In genomic region chr16:76195648-76196047, GRCh38 we compare ENCODE assay signal across 24 cellular contexts.
A peak's percentile ranks its signal among the peaks of the same experiment; 100 is the strongest.
DNase-seq lines count a peak whose midpoint lies in the region; ATAC-seq and TF ChIP-seq lines count a peak whose summit lies in the region.
"Had no signal": no experiment of that assay in that cellular context is flagged by ENCODE, and none has a peak within 500 bp of the region (broad histone marks: within the 10 kb centered on the region; RNA-seq: fewer than 3 reads in every experiment).

No MANE protein-coding gene starts in this region.

- 12 to 51% methylated on average over 2 of the region's 2 CpGs for WGBS in heart right ventricle, 2 donors
- 51% methylated on average over 2 of the region's 2 CpGs for WGBS in right lobe of liver (ENCODE audit: insufficient coverage, low coverage, low lambda C conversion rate, missing lambda C conversion rate)

- H3K36me3 ChIP-seq in cardiac muscle cell = no peaks in the 10 kb centered on the region
- H3K36me3 ChIP-seq in heart right ventricle = no peaks in the 10 kb centered on the region
- no peaks in the 10 kb centered on the region for H3K36me3 ChIP-seq in right lobe of liver
- H3K36me3 ChIP-seq: BE2C; BLaER1 treated with 17β-estradiol and CSF1 and Interleukin-3, amounts not matched to agents 10 nM and 100 nM; HAP-1 had no signal

- H3K4me3 ChIP-seq in cardiac muscle cell (no peak overlapping the region), heart right ventricle (no peak overlapping the region), right lobe of liver (no peak overlapping the region)
- H3K4me3 ChIP-seq: A549; BLaER1 treated with 17β-estradiol and CSF1 and Interleukin-3, amounts not matched to agents 10 nM and 100 nM; GM12878; HAP-1 had no signal

- H3K4me1 ChIP-seq in cardiac muscle cell (ENCODE audit: low read depth) (peaks cover 33% of the 10 kb centered on the region), heart right ventricle (no peaks in the 10 kb centered on the region), right lobe of liver (no peaks in the 10 kb centered on the region)
- H3K4me1 ChIP-seq: A549, BE2C, HAP-1 had no signal

- DNase-seq in cardiac muscle cell (ENCODE audit: low read depth in 1 of 2, low spot score in 1 of 2) (peak in 1 of 2 donors; percentile 28), heart right ventricle (no peak), NCI-H146 treated with DMSO at 0.1 percent for 48 hours (lab: John Stamatoyannopoulos, UW; ENCODE audit: unreplicated experiment) (peak; percentile 30), right lobe of liver (no peak), left colon (no peak)
- DNase-seq: 8988T; ACHN; AML-193; BE2C; CD4-positive, alpha-beta T cell; CD8-positive, alpha-beta memory T cell; DMS 273 treated with DMSO at 0.1 percent for 48 hours; DMS79; EL; GDM1; GOT3; HFFc6 had no signal

- intact Hi-C loops in heart right ventricle (cut with DNase I) = no loop called here
- intact Hi-C loops in right lobe of liver (cut with DNase I) = no loop called here
- intact Hi-C loops in left colon (cut with DNase I, micrococcal nuclease) = no loop called here

- H3K9me3 ChIP-seq in cardiac muscle cell (ENCODE audit: low read depth) (no peaks in the 10 kb centered on the region), heart right ventricle (no peaks in the 10 kb centered on the region), right lobe of liver (no peaks in the 10 kb centered on the region)
- H3K9me3 ChIP-seq: A549; BE2C; BLaER1 treated with 17β-estradiol and CSF1 and Interleukin-3, amounts not matched to agents 10 nM and 100 nM; HAP-1 had no signal

- no peak for TF ChIP-seq CTCF in cardiac muscle cell (IDR thresholded peaks at IDR 0.05; ENCODE audit: low read depth, low read length)
- TF ChIP-seq CTCF in heart right ventricle (IDR thresholded peaks at IDR 0.05) = no peak
- TF ChIP-seq CTCF in right lobe of liver (IDR thresholded peaks at IDR 0.05) = no peak

- H3K27me3 ChIP-seq in cardiac muscle cell (no peaks in the 10 kb centered on the region), heart right ventricle (peaks cover 0 to 6% (median 0%) of the 10 kb centered on the region in 7 donors), right lobe of liver (no peaks in the 10 kb centered on the region)
- H3K27me3 ChIP-seq: BE2C; BLaER1 treated with 17β-estradiol and CSF1 and Interleukin-3, amounts not matched to agents 10 nM and 100 nM had no signal

- ATAC-seq in heart right ventricle = no peak
- ATAC-seq in SK-N-SH treated with all-trans-retinoic acid at 6 μM for 48 hours = no peak
- peak; percentile 38 to 83 (median 60) for ATAC-seq in right lobe of liver
- no peak for ATAC-seq in GM18867 (IDR thresholded peaks at IDR 0.05; ENCODE audit: unreplicated experiment)
- no peak for ATAC-seq in GM19467 (IDR thresholded peaks at IDR 0.05; ENCODE audit: unreplicated experiment)
- no peak for ATAC-seq in left colon
- ATAC-seq: A549, GM12878 had no signal

- H3K27ac ChIP-seq in cardiac muscle cell (peak overlapping the region; percentile 28), heart right ventricle (no peak overlapping the region), right lobe of liver (no peak overlapping the region)
- H3K27ac ChIP-seq: A549; BLaER1 treated with 17β-estradiol and CSF1 and Interleukin-3, amounts not matched to agents 10 nM and 100 nM had no signal

- TF ChIP-seq POLR2A in right lobe of liver (IDR thresholded peaks at IDR 0.05) = no peak

TF ChIP-seq in SK-N-SH treated with all-trans-retinoic acid at 6 μM for 48 hours, 23 proteins besides CTCF, POLR2A, EP300 and RAD21:
- TF ChIP-seq ZNF70 (CRISPR knock-in tag; IDR thresholded peaks at IDR 0.05) (no peak), TCF4 (CRISPR knock-in tag; IDR thresholded peaks at IDR 0.05; ENCODE audit: borderline replicate concordance) (peak; percentile 52; the same call in 1 of the 2 replicates)
- TF ChIP-seq, protein P1, sequence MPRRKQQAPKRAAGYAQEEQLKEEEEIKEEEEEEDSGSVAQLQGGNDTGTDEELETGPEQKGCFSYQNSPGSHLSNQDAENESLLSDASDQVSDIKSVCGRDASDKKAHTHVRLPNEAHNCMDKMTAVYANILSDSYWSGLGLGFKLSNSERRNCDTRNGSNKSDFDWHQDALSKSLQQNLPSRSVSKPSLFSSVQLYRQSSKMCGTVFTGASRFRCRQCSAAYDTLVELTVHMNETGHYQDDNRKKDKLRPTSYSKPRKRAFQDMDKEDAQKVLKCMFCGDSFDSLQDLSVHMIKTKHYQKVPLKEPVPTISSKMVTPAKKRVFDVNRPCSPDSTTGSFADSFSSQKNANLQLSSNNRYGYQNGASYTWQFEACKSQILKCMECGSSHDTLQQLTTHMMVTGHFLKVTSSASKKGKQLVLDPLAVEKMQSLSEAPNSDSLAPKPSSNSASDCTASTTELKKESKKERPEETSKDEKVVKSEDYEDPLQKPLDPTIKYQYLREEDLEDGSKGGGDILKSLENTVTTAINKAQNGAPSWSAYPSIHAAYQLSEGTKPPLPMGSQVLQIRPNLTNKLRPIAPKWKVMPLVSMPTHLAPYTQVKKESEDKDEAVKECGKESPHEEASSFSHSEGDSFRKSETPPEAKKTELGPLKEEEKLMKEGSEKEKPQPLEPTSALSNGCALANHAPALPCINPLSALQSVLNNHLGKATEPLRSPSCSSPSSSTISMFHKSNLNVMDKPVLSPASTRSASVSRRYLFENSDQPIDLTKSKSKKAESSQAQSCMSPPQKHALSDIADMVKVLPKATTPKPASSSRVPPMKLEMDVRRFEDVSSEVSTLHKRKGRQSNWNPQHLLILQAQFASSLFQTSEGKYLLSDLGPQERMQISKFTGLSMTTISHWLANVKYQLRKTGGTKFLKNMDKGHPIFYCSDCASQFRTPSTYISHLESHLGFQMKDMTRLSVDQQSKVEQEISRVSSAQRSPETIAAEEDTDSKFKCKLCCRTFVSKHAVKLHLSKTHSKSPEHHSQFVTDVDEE (CRISPR knock-in tag; IDR thresholded peaks at IDR 0.05) = 0 out of 2 replicates have a peak, but pooled peaks have one; percentile 37
TF ChIP-seq in SK-N-SH treated with all-trans-retinoic acid at 6 μM for 48 hours: peak in this region for 2.

Comparison
In these comparisons a context has a peak if more than half of its experiments do, and no peak if none do; other contexts are left out.
1. ATAC-seq: peak in right lobe of liver (4 of 4); none in heart right ventricle (0 of 8), SK-N-SH treated with all-trans-retinoic acid at 6 μM for 48 hours (single experiment), GM18867 (single experiment), GM19467 (single experiment) and left colon (single experiment).